1 cellular context compared by ENCODE assay signal in genomic region chr5:132017738-132018625, GRCh38.
TF ChIP-seq lines count a peak whose summit lies in the region.

No MANE protein-coding gene starts in this region.

TF ChIP-seq in K562, 482 proteins besides CTCF, POLR2A, EP300 and RAD21:
- no peak for TF ChIP-seq BRF1 (IDR thresholded peaks at IDR 0.05; ENCODE audit: borderline replicate concordance, extremely low read depth, insufficient read length)
- TF ChIP-seq C11orf30 (IDR thresholded peaks at IDR 0.05; ENCODE audit: low read depth), result peak; percentile 2; the same call in 1 of the 2 replicates
